ENCODE assay signal across 18 cellular contexts in the genomic region with DNA sequence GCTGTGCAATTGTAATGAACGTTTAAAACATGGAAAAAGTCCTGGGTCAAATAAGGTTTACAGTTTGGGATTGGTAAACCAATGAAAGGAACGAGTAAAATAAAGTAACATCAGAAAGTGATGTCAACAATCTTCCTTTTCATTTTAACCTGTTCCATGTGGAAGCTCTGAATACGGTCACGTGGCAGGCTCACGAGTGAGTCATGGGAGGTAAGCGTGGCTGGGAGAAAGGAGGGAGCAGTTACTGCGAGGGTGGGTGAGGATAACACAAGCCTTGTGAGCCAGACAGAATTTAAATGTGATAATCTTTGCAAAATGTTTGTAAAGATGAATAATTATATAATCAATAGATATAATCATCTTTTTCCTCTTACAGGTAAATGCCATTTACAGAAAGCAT.
"Had no signal": no experiment of that assay in that cellular context is flagged by ENCODE, and none has a peak within 500 bp of the region (broad histone marks: within the 10 kb centered on the region; RNA-seq: fewer than 3 reads in every experiment).

No MANE protein-coding gene starts in this region.

- H3K4me1 ChIP-seq: ascending aorta, breast epithelium, parathyroid adenoma had no signal

- H3K27ac ChIP-seq: ascending aorta, breast epithelium, neutrophil, parathyroid adenoma had no signal

- DNase-seq: activated CD4-positive, alpha-beta T cell treated with anti-CD3 and anti-CD28 coated beads, Interleukin-2, amount 50 U/mL, for 1 hour; activated CD8-positive, alpha-beta memory T cell treated with anti-CD3 and anti-CD28 coated beads, Interleukin-2, amount 50 U/mL, for 4 hours; activated naive CD4-positive, alpha-beta T cell treated with anti-CD3 and anti-CD28 coated beads, Interleukin-2, amount 10 ng/mL, durations not matched to agents 7 days and 5 days; activated naive CD8-positive, alpha-beta T cell treated with anti-CD3 and anti-CD28 coated beads, Interleukin-2, amount 50 U/mL, for 24 hours; activated T-cell treated with anti-CD3 and anti-CD28 coated beads, Interleukin-2, amount 50 U/mL, for 4 hours; effector CD4-positive, alpha-beta T cell; stimulated activated CD4-positive, alpha-beta T cell treated with anti-CD3 and anti-CD28 coated beads, Interleukin-4, amount 100 ng/mL, for 1 hour; stimulated activated naive CD8-positive, alpha-beta T cell treated with anti-CD3 and anti-CD28 coated beads, Interleukin-15, amount 100 ng/mL, for 72 hours; trophoblast cell had no signal

- ATAC-seq: activated CD4-positive, CD25-positive, alpha-beta regulatory T cell treated with anti-CD3 and anti-CD28 coated beads, Interleukin-2, amount 50 U/mL, for 24 hours; activated naive CD8-positive, alpha-beta T cell treated with anti-CD3 and anti-CD28 coated beads, Interleukin-2, amount 50 U/mL, for 24 hours; activated T-cell treated with anti-CD3 and anti-CD28 coated beads, Interleukin-2, amount 50 U/mL, for 4 hours; esophagus mucosa; natural killer cell treated with Interleukin-12 subunit alpha and Interleukin-12 subunit beta and Interleukin-15 and Interleukin-18, amount 100 ng/mL, for 72 hours; sciatic nerve; stimulated activated naive CD8-positive, alpha-beta T cell treated with anti-CD3 and anti-CD28 coated beads, Interleukin-15, amount 100 ng/mL, for 72 hours had no signal

- H3K79me2 ChIP-seq: parathyroid adenoma had no signal

- H3K4me2 ChIP-seq: smooth muscle cell had no signal

- H3K36me3 ChIP-seq: ascending aorta, breast epithelium, neutrophil had no signal

- H3K4me3 ChIP-seq: ascending aorta, breast epithelium, smooth muscle cell had no signal

- H3K9me3 ChIP-seq: ascending aorta, neutrophil had no signal

- H2AFZ ChIP-seq: parathyroid adenoma had no signal

- H3K9ac ChIP-seq: parathyroid adenoma had no signal

- H3K27me3 ChIP-seq: ascending aorta, breast epithelium, neutrophil had no signal
